26 cellular contexts compared by ENCODE assay signal in genomic region chrX:106436695-106437094, GRCh38.
"Had no signal": no experiment of that assay in that cellular context is flagged by ENCODE, and none has a peak within 500 bp of the region (broad histone marks: within the 10 kb centered on the region; RNA-seq: fewer than 3 reads in every experiment).

No MANE protein-coding gene starts in this region.

- H3K36me3 Mint-ChIP-seq: naive B cell; naive thymus-derived CD4-positive, alpha-beta T cell; naive thymus-derived CD8-positive, alpha-beta T cell; natural killer cell; natural killer cell treated with Interleukin-12 subunit alpha and Interleukin-12 subunit beta and Interleukin-15 and Interleukin-18, amount 100 ng/mL, for 72 hours; neural progenitor cell had no signal

- H3K4me1 ChIP-seq: neural progenitor cell, pancreas, parathyroid adenoma, prostate gland, psoas muscle, right atrium auricular region, right lobe of liver, sigmoid colon, spleen had no signal

- H3K36me3 ChIP-seq: neural progenitor cell, neutrophil, ovary, pancreas, prostate gland, right atrium auricular region, right lobe of liver, sigmoid colon, spleen had no signal

- DNase-seq: naive B cell; naive thymus-derived CD4-positive, alpha-beta T cell; naive thymus-derived CD8-positive, alpha-beta T cell; natural killer cell; ovary; pancreas; psoas muscle; right cardiac atrium; right lobe of liver; sigmoid colon; small intestine; spleen; stimulated activated CD4-positive, alpha-beta T cell treated with anti-CD3 and anti-CD28 coated beads, Interleukin-12 subunit alpha, Interleukin-12 subunit beta, amount 100 ng/mL, for 4 hours; stimulated activated CD4-positive, alpha-beta T cell treated with anti-CD3 and anti-CD28 coated beads, Interleukin-15, amount 100 ng/mL, for 24 hours; stimulated activated CD4-positive, alpha-beta T cell treated with anti-CD3 and anti-CD28 coated beads, Interleukin-1b, Interleukin-23, amount 100 ng/mL, for 48 hours; stimulated activated CD4-positive, alpha-beta T cell treated with anti-CD3 and anti-CD28 coated beads, Interleukin-2, amount 100 ng/mL, for 24 hours had no signal

- H3K27me3 ChIP-seq: neural progenitor cell, neutrophil, ovary, right atrium auricular region, right lobe of liver, sigmoid colon had no signal

- H3K4me2 ChIP-seq: neural progenitor cell, smooth muscle cell had no signal

- H3K4me3 Mint-ChIP-seq: naive B cell; naive thymus-derived CD4-positive, alpha-beta T cell; naive thymus-derived CD8-positive, alpha-beta T cell; natural killer cell; natural killer cell treated with Interleukin-12 subunit alpha and Interleukin-12 subunit beta and Interleukin-15 and Interleukin-18, amount 100 ng/mL, for 72 hours; neural crest cell; neural progenitor cell had no signal

- H3K27ac ChIP-seq: neural progenitor cell, neutrophil, ovary, pancreas, parathyroid adenoma, prostate gland, psoas muscle, right atrium auricular region, right lobe of liver, sigmoid colon, skin epidermis, spleen had no signal

- H3K4me1 Mint-ChIP-seq: naive B cell; naive thymus-derived CD4-positive, alpha-beta T cell; naive thymus-derived CD8-positive, alpha-beta T cell; natural killer cell had no signal

- H3K27me3 Mint-ChIP-seq: progenitor cell of endocrine pancreas had no signal

- H3K27ac Mint-ChIP-seq: naive B cell; naive thymus-derived CD4-positive, alpha-beta T cell; natural killer cell; natural killer cell treated with Interleukin-12 subunit alpha and Interleukin-12 subunit beta and Interleukin-15 and Interleukin-18, amount 100 ng/mL, for 72 hours; progenitor cell of endocrine pancreas had no signal

- H3K9me3 Mint-ChIP-seq: naive thymus-derived CD4-positive, alpha-beta T cell; naive thymus-derived CD8-positive, alpha-beta T cell; natural killer cell treated with Interleukin-12 subunit alpha and Interleukin-12 subunit beta and Interleukin-15 and Interleukin-18, amount 100 ng/mL, for 72 hours; neural progenitor cell had no signal

- H3K9ac ChIP-seq: neural progenitor cell, parathyroid adenoma had no signal

- H2AFZ ChIP-seq: neural progenitor cell, parathyroid adenoma had no signal

- H3K9me3 ChIP-seq: neutrophil, ovary, pancreas, prostate gland, psoas muscle, right atrium auricular region, right lobe of liver, sigmoid colon, spleen had no signal

- H3K4me3 ChIP-seq: neural progenitor cell, ovary, pancreas, prostate gland, psoas muscle, right atrium auricular region, right lobe of liver, sigmoid colon, skin epidermis, smooth muscle cell, spleen had no signal

- H3K79me2 ChIP-seq: parathyroid adenoma had no signal
